Comparison of ENCODE assay signal across 8 cellular contexts in genomic region chr12:66130267-66131066, GRCh38. TPM values are rescaled to one million over a fixed set of nuclear protein-coding genes. Genes with fewer than 3 reads are reported as not detected.
DNase-seq lines count a peak whose midpoint lies in the region; ATAC-seq, FAIRE-seq and TF ChIP-seq lines count a peak whose summit lies in the region.

TSS of gene LLPH (minus strand) at chr12:66130750. CDS start at chr12:66129106, 1,644 bp downstream.

- no peaks in the 10 kb centered on the region for H3K9me3 ChIP-seq in body of pancreas
- no peaks in the 10 kb centered on the region for H3K9me3 ChIP-seq in iPS DF 6.9 (ENCODE audit: control insufficient read depth, insufficient read depth, low read length)
- H3K9me3 ChIP-seq in gastrocnemius medialis: no peaks in the 10 kb centered on the region

- peak; percentile 43 for FAIRE-seq in TTC549 (lab: Jason Lieb, UNC)

- 0 to 1% methylated on average over 32 to 49 of the region's 49 CpGs for WGBS in body of pancreas, 2 donors
- no CpG with 5 or more reads among the region's 49 CpGs for WGBS in iPS DF 6.9 (ENCODE audit: insufficient coverage, insufficient read length)

- H3K36me3 ChIP-seq in body of pancreas (replicated peaks in 1 of 2; ENCODE audit: insufficient read depth in 1 of 2, low read depth in 2 of 2) (peaks cover 0 to 2% of the 10 kb centered on the region in 2 donors), iPS DF 6.9 (ENCODE audit: control insufficient read depth, insufficient read depth, low read length) (peaks cover 6% of the 10 kb centered on the region; the same call in 1 of the 2 replicates), gastrocnemius medialis (peaks cover 0 to 26% of the 10 kb centered on the region in 2 donors)

- H3K27me3 ChIP-seq in body of pancreas (no peaks in the 10 kb centered on the region), iPS DF 6.9 (ENCODE audit: control insufficient read depth, insufficient read depth, low read length) (no peaks in the 10 kb centered on the region), gastrocnemius medialis (no peaks in the 10 kb centered on the region)

- DNase-seq in NCI-H524 (lab: John Stamatoyannopoulos, UW): peak; percentile 68 to 86
- DNase-seq in NCI-H524 treated with DMSO at 0.1 percent for 48 hours (lab: John Stamatoyannopoulos, UW): no peak
- peak; percentile 70 for DNase-seq in NCI-H2029 treated with DMSO at 0.1 percent for 48 hours (lab: John Stamatoyannopoulos, UW)
- DNase-seq in body of pancreas: peak; percentile 87 to 94 (median 91)
- peak; percentile 84 for DNase-seq in iPS DF 6.9 (ENCODE audit: low read depth, low spot score)
- peak; percentile 67 to 82 for DNase-seq in gastrocnemius medialis

- peaks cover 19% of the 10 kb centered on the region for H3K4me1 ChIP-seq in body of pancreas
- 0 out of 2 replicates have a peak, but pooled peaks cover 2% of the 10 kb centered on the region for H3K4me1 ChIP-seq in iPS DF 6.9 (ENCODE audit: control insufficient read depth, insufficient read depth, low read length)
- H3K4me1 ChIP-seq in gastrocnemius medialis: peaks cover 12 to 17% of the 10 kb centered on the region in 2 donors

- intact Hi-C loops in body of pancreas (cut with DNase I): no loop called here
- intact Hi-C loops in gastrocnemius medialis (cut with DNase I; ENCODE audit: low total_unique reads): loop anchor here (2.0 to 10.0 kb wide), 2 partner anchors 38 to 174 kb away; partner anchors contain the start of genes HELB and TMBIM4

- TF ChIP-seq CTCF in body of pancreas (IDR thresholded peaks at IDR 0.05): no peak
- no peak for TF ChIP-seq CTCF in gastrocnemius medialis (IDR thresholded peaks at IDR 0.05 in 4 of 5, conservative IDR thresholded peaks at IDR 0.05 in 1 of 5)

- peak; percentile 32 to 84 (median 82) for TF ChIP-seq POLR2A in body of pancreas (IDR thresholded peaks at IDR 0.05)
- peak; percentile 39 to 75 for TF ChIP-seq POLR2A in gastrocnemius medialis (IDR thresholded peaks at IDR 0.05)

- ATAC-seq in HG02981 (IDR thresholded peaks at IDR 0.05; ENCODE audit: unreplicated experiment): peak; percentile 98
- ATAC-seq in body of pancreas: peak; percentile 99
- ATAC-seq in gastrocnemius medialis: peak; percentile 94 to 97

- peak within 1 kb of the TSS; percentile 56 to 57 for H3K4me3 ChIP-seq in body of pancreas
- H3K4me3 ChIP-seq in iPS DF 6.9 (ENCODE audit: low read length): peak within 1 kb of the TSS; percentile 68
- peak within 1 kb of the TSS; percentile 73 to 89 (median 81) for H3K4me3 ChIP-seq in gastrocnemius medialis

- peak within 1 kb of the TSS; percentile 44 to 82 (median 68) for H3K27ac ChIP-seq in body of pancreas
- no peak within 1 kb of the TSS for H3K27ac ChIP-seq in iPS DF 6.9 (ENCODE audit: low read length)
- H3K27ac ChIP-seq in gastrocnemius medialis: peak within 1 kb of the TSS; percentile 45 to 80 (median 74)

- in situ Hi-C loops in gastrocnemius medialis (cut with MboI; ENCODE audit: low sequenced_read_pairs in 4 of 4): loop anchor here in 1 of 4 donors (25.0 kb wide), 1 partner anchor 282 kb away; no protein-coding TSS in a partner anchor

RNA-seq across cellular contexts. Expression of gene LLPH, which starts in this region (rescaled TPM):
- total RNA-seq in body of pancreas (1 to 10 TPM; 1.3 to 2.9 TPM), gastrocnemius medialis (10 to 100 TPM in 2 of 4 donors, 1 to 10 TPM in 2; 9.5 to 21.4 (median 12.5) TPM)
